Comparison of ENCODE assay signal across 8 cellular contexts in the genomic region with DNA sequence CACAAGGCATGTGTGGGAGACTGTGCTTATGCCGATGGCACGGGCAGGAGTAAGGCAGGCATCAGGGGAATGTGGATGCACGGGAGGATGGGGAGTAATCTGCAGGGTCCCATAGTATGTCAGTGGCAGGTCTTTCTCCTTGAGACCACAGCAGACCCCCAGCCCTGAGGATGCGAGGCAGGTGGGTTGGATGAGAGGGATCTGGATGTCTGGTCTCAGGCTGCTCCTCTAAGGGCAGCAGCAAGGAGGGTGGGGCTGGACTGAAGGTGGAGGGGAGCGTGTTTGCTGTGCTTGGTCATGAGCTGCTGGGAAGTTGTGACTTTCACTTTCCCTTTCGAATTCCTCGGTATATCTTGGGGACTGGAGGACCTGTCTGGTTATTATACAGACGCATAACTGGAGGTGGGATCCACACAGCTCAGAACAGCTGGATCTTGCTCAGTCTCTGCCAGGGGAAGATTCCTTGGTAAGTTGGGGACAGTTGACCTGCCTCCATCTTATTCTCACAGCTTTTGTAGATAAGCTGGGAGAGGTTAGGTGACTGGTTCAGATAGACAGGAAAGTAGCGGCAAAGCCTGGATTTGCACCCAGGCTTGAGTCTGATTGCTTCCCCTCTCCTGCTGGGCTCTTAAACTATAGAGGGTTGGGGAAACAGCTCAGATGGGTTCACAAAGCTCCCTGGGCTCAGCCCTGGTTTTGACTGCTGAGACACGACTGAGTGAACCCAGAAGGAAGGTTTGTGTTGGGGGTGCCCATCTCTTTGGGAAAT. TPM values are rescaled to one million over a fixed set of nuclear protein-coding genes. Genes with fewer than 3 reads are reported as not detected.
DNase-seq lines count a peak whose midpoint lies in the region; ATAC-seq and TF ChIP-seq lines count a peak whose summit lies in the region.

A gene with protein sequence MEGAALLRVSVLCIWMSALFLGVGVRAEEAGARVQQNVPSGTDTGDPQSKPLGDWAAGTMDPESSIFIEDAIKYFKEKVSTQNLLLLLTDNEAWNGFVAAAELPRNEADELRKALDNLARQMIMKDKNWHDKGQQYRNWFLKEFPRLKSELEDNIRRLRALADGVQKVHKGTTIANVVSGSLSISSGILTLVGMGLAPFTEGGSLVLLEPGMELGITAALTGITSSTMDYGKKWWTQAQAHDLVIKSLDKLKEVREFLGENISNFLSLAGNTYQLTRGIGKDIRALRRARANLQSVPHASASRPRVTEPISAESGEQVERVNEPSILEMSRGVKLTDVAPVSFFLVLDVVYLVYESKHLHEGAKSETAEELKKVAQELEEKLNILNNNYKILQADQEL (plus strand): TSS at position 380 of the 769 bp plus-strand sequence. CDS start 1,823 bp downstream, outside the sequence.

- TF ChIP-seq CTCF in esophagus muscularis mucosa (IDR thresholded peaks at IDR 0.05) (no peak), ovary (IDR thresholded peaks at IDR 0.05) (no peak), progenitor cell of endocrine pancreas (IDR thresholded peaks at IDR 0.05; ENCODE audit: unreplicated experiment) (no peak)

- peaks cover 59% of the 10 kb centered on the region for H3K4me1 Mint-ChIP-seq in activated CD8-positive, alpha-beta T cell treated with anti-CD3 and anti-CD28 coated beads, Interleukin-2, amount 10 ng/mL, durations not matched to agents 7 days and 5 days (ENCODE audit: low read depth)
- H3K4me1 Mint-ChIP-seq in progenitor cell of endocrine pancreas (ENCODE audit: low read depth) = no peaks in the 10 kb centered on the region

- TF ChIP-seq POLR2A in esophagus muscularis mucosa (IDR thresholded peaks at IDR 0.05; ENCODE audit: low read depth) (no peak), ovary (IDR thresholded peaks at IDR 0.05) (peak; percentile 49)

- H3K4me1 ChIP-seq in esophagus muscularis mucosa (peaks cover 26 to 49% (median 46%) of the 10 kb centered on the region in 4 donors), ovary (ENCODE audit: insufficient read depth) (peaks cover 11% of the 10 kb centered on the region)

- H3K36me3 ChIP-seq in esophagus muscularis mucosa (peaks cover 0 to 13% (median 8%) of the 10 kb centered on the region in 4 donors), ovary (no peaks in the 10 kb centered on the region)

- peak; percentile 76 for DNase-seq in activated CD8-positive, alpha-beta T cell treated with anti-CD3 and anti-CD28 coated beads, Interleukin-2, amount 10 ng/mL, durations not matched to agents 7 days and 5 days
- DNase-seq in esophagus muscularis mucosa (ENCODE audit: extremely low spot score) = no peak
- peak; percentile 54 to 65 (median 56) for DNase-seq in ovary
- no peak for DNase-seq in progenitor cell of endocrine pancreas (ENCODE audit: low spot score, unreplicated experiment)
- DNase-seq in amniotic stem cell (lab: John Stamatoyannopoulos, UW) = no peak

- H3K27me3 ChIP-seq in esophagus muscularis mucosa (no peaks in the 10 kb centered on the region), ovary (no peaks in the 10 kb centered on the region)

- no peaks in the 10 kb centered on the region for H3K9me3 ChIP-seq in esophagus muscularis mucosa
- H3K9me3 ChIP-seq in ovary = no peaks in the 10 kb centered on the region

- no peak for TF ChIP-seq EP300 in esophagus muscularis mucosa (IDR thresholded peaks at IDR 0.05)
- no peak for TF ChIP-seq EP300 in ovary (IDR thresholded peaks at IDR 0.05)

- ATAC-seq in GM18498 (IDR thresholded peaks at IDR 0.05; ENCODE audit: unreplicated experiment) (peak; percentile 68), HG03432 (IDR thresholded peaks at IDR 0.05; ENCODE audit: unreplicated experiment) (peak; percentile 69), HG02970 (IDR thresholded peaks at IDR 0.05; ENCODE audit: low FRiP score, unreplicated experiment) (no peak)
- peak; percentile 96 for ATAC-seq in activated CD8-positive, alpha-beta T cell treated with anti-CD3 and anti-CD28 coated beads, Interleukin-2, amount 10 ng/mL, durations not matched to agents 7 days and 5 days

- intact Hi-C loops in esophagus muscularis mucosa (cut with DNase I) = no loop called here
- intact Hi-C loops in ovary (cut with DNase I) = no loop called here

- 41% methylated on average over 10 of the region's 10 CpGs for WGBS in esophagus muscularis mucosa
- WGBS in ovary, 3 donors = 9 to 30% (median 11%) methylated on average over 10 of the region's 10 CpGs

- CTCF ChIA-PET in activated CD8-positive, alpha-beta T cell treated with anti-CD3 and anti-CD28 coated beads, Interleukin-2, amount 10 ng/mL, durations not matched to agents 7 days and 5 days (lab: Charles Lee) = interaction anchor here (0.9 to 8.1 kb wide), 6 partner anchors 8 to 234 kb away, joined by 3 to 90 read pairs (median 4); a partner anchor contains a TSS

- peaks cover 17% of the 10 kb centered on the region for H3K9me3 Mint-ChIP-seq in activated CD8-positive, alpha-beta T cell treated with anti-CD3 and anti-CD28 coated beads, Interleukin-2, amount 10 ng/mL, durations not matched to agents 7 days and 5 days (ENCODE audit: insufficient read depth)
- peaks cover 10% of the 10 kb centered on the region for H3K9me3 Mint-ChIP-seq in progenitor cell of endocrine pancreas (ENCODE audit: low read depth)

- POLR2A ChIA-PET in activated CD8-positive, alpha-beta T cell treated with anti-CD3 and anti-CD28 coated beads, Interleukin-2, amount 10 ng/mL, durations not matched to agents 7 days and 5 days (lab: Charles Lee) = interaction anchor here (0.7 to 1.2 kb wide), 2 partner anchors 13 to 14 kb away, joined by 3 to 6 read pairs; a partner anchor contains a TSS

- H3K4me3 ChIP-seq in esophagus muscularis mucosa (peak within 1 kb of the TSS; percentile 50 to 60 (median 53)), ovary (peak within 1 kb of the TSS; percentile 52)

- H3K27me3 Mint-ChIP-seq in activated CD8-positive, alpha-beta T cell treated with anti-CD3 and anti-CD28 coated beads, Interleukin-2, amount 10 ng/mL, durations not matched to agents 7 days and 5 days (ENCODE audit: low read depth) = no peaks in the 10 kb centered on the region
- H3K27me3 Mint-ChIP-seq in progenitor cell of endocrine pancreas = no peaks in the 10 kb centered on the region

- peak within 1 kb of the TSS; percentile 79 to 86 (median 84) for H3K27ac ChIP-seq in esophagus muscularis mucosa (replicated peaks in 1 of 4)
- H3K27ac ChIP-seq in ovary = peak within 1 kb of the TSS; percentile 58 to 75

- H3K4me3 Mint-ChIP-seq in activated CD8-positive, alpha-beta T cell treated with anti-CD3 and anti-CD28 coated beads, Interleukin-2, amount 10 ng/mL, durations not matched to agents 7 days and 5 days = peak within 1 kb of the TSS; percentile 95
- H3K4me3 Mint-ChIP-seq in progenitor cell of endocrine pancreas (ENCODE audit: low read depth) = no peak within 1 kb of the TSS

- peak within 1 kb of the TSS; percentile 92 for H3K27ac Mint-ChIP-seq in activated CD8-positive, alpha-beta T cell treated with anti-CD3 and anti-CD28 coated beads, Interleukin-2, amount 10 ng/mL, durations not matched to agents 7 days and 5 days
- H3K27ac Mint-ChIP-seq in progenitor cell of endocrine pancreas = no peak within 1 kb of the TSS

- H3K36me3 Mint-ChIP-seq in activated CD8-positive, alpha-beta T cell treated with anti-CD3 and anti-CD28 coated beads, Interleukin-2, amount 10 ng/mL, durations not matched to agents 7 days and 5 days (ENCODE audit: low read depth) = peaks cover 31% of the 10 kb centered on the region
- no peaks in the 10 kb centered on the region for H3K36me3 Mint-ChIP-seq in progenitor cell of endocrine pancreas (ENCODE audit: insufficient read depth)

RNA-seq across cellular contexts. Expression of the gene that starts here (rescaled TPM):
- total RNA-seq in activated CD8-positive, alpha-beta T cell treated with anti-CD3 and anti-CD28 coated beads, Interleukin-2, amount 10 ng/mL, durations not matched to agents 7 days and 5 days = 10 to 100 TPM; 37.4 to 38.2 TPM
- total RNA-seq in esophagus muscularis mucosa (10 to 100 TPM; 19.0 to 48.8 (median 28.0) TPM), ovary (10 to 100 TPM; 11.4 to 59.3 (median 34.4) TPM), progenitor cell of endocrine pancreas (0.12 TPM in 1 of 2 replicates, not detected in the other)
- 10 to 100 TPM; 26.5 to 75.9 TPM for polyA plus RNA-seq in ovary

Comparison
In these comparisons a context has a peak if more than half of its experiments do, and no peak if none do; other contexts are left out.
1. RNA of the gene that starts here (total RNA-seq): 37.4 to 38.2 TPM in activated CD8-positive, alpha-beta T cell treated with anti-CD3 and anti-CD28 coated beads, Interleukin-2, amount 10 ng/mL, durations not matched to agents 7 days and 5 days, 19.0 to 48.8 TPM in esophagus muscularis mucosa and 11.4 to 59.3 TPM in ovary; 0.12 TPM in progenitor cell of endocrine pancreas; every median in the first group is over 10 times any median in the second.
2. DNase-seq: peak in activated CD8-positive, alpha-beta T cell treated with anti-CD3 and anti-CD28 coated beads, Interleukin-2, amount 10 ng/mL, durations not matched to agents 7 days and 5 days (single experiment) and ovary (5 of 5); none in esophagus muscularis mucosa (single experiment), progenitor cell of endocrine pancreas (single experiment) and amniotic stem cell (single experiment).